ENCODE assay signal across 19 cellular contexts in the genomic region with DNA sequence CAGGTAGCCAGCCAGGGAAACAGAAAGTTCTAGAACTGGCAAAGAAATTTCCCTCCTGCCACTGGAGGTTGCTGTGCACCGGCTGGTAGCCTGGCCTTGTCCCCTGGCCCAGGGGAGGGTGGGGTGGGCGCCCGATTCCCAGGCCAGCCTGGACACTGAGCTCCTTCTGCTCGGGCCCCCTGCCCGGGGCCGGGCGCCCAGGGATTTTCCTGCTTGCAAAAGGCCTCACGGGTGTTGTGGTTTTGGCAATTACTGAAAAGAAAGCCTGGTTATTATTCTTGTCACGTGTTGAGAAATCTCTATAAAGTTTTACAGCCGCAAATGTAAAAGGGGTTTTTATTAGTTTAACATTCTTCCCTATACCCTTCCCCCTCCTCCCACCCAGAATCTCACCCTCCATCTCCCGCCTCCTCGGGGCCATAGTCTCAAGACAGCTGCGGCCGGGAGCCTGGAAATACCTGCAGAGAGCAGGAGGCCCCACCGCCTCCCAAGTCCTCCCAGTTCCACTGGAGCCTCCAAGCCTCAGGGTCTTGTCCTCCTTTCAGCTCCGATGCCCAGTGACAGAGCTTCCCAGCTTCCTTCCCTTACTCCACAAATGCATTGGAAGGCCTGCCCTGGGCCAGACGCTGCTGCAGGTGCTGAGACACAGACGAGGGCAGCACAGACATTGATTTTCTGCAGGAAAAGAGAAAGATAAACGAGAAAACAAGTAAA.
A peak's percentile ranks its signal among the peaks of the same experiment; 100 is the strongest.
DNase-seq lines count a peak whose midpoint lies in the region; ATAC-seq and TF ChIP-seq lines count a peak whose summit lies in the region.
"Had no signal": no experiment of that assay in that cellular context is flagged by ENCODE, and none has a peak within 500 bp of the region (broad histone marks: within the 10 kb centered on the region; RNA-seq: fewer than 3 reads in every experiment).

No MANE protein-coding gene starts in this region.

- DNase-seq in GM23338 (ENCODE audit: low spot score): no peak
- peak; percentile 25 for DNase-seq in astrocyte of the hippocampus (ENCODE audit: low read depth, low spot score)
- DNase-seq in left colon: peak in 1 of 2 donors; percentile 47
- DNase-seq in prostate gland (ENCODE audit: low spot score): peak; percentile 51
- DNase-seq in kidney glomerular epithelial cell (lab: John Stamatoyannopoulos, UW): no peak
- no peak for DNase-seq in progenitor cell of endocrine pancreas (ENCODE audit: low spot score, unreplicated experiment)
- no peak for DNase-seq in NK-92 treated with Interleukin-12 subunit alpha and Interleukin-12 subunit beta, amount 100 ng/mL, for 24 hours (lab: John Stamatoyannopoulos, UW)
- DNase-seq: activated CD4-positive, alpha-beta T cell treated with anti-CD3 and anti-CD28 coated beads, Interleukin-2, amount 50 U/mL, for 48 hours; activated naive CD4-positive, alpha-beta T cell treated with anti-CD3 and anti-CD28 coated beads for 36 hours; CD4-positive, alpha-beta T cell; glutamatergic neuron; NCI-H1694; NCI-H82; SJCRH30; stimulated activated CD4-positive, alpha-beta T cell treated with anti-CD3 and anti-CD28 coated beads, Interleukin-1b, Interleukin-23, amount 100 ng/mL, for 48 hours; stimulated activated naive B cell treated with anti-CD40 and anti-IgM and Interleukin-4, amounts not matched to agents 10 μg/mL and 1 μg/mL and 100 μg/mL, for 72 hours; tibial artery had no signal

- H3K4me2 ChIP-seq in GM23338: no peak overlapping the region

- H3K4me1 Mint-ChIP-seq in GM23338 (peaks cover 15% of the 10 kb centered on the region), progenitor cell of endocrine pancreas (ENCODE audit: low read depth) (peaks cover 11% of the 10 kb centered on the region)
- H3K4me1 Mint-ChIP-seq: stimulated activated naive B cell treated with anti-CD40 and anti-IgM and Interleukin-4, amounts not matched to agents 10 μg/mL and 1 μg/mL and 100 μg/mL, for 72 hours had no signal

- H3K27ac ChIP-seq in GM23338 (ENCODE audit: low read depth): no peak overlapping the region
- no peak overlapping the region for H3K27ac ChIP-seq in prostate gland
- H3K27ac ChIP-seq: SJCRH30, tibial artery had no signal

- no peaks in the 10 kb centered on the region for H3K9me2 ChIP-seq in GM23338 (ENCODE audit: insufficient read depth)

- no peaks in the 10 kb centered on the region for H4K20me1 ChIP-seq in GM23338 (replicated peaks; ENCODE audit: insufficient read depth)

- H3K36me3 ChIP-seq in GM23338 (ENCODE audit: insufficient read depth) (peaks cover 5% of the 10 kb centered on the region; the same call in 1 of the 2 replicates), prostate gland (no peaks in the 10 kb centered on the region)
- H3K36me3 ChIP-seq: SJCRH30, tibial artery had no signal

- peaks cover 11% of the 10 kb centered on the region for H3K27me3 Mint-ChIP-seq in GM23338 (ENCODE audit: insufficient read depth, low read depth, poor library complexity)
- peaks cover 34% of the 10 kb centered on the region for H3K27me3 Mint-ChIP-seq in progenitor cell of endocrine pancreas

- TF ChIP-seq CTCF in GM23338 (conservative IDR thresholded peaks at IDR 0.05; ENCODE audit: low read depth in 2 of 2): no peak
- no peak for TF ChIP-seq CTCF in prostate gland (IDR thresholded peaks at IDR 0.05)
- no peak for TF ChIP-seq CTCF in progenitor cell of endocrine pancreas (IDR thresholded peaks at IDR 0.05; ENCODE audit: unreplicated experiment)

- no peaks in the 10 kb centered on the region for H3K27me3 ChIP-seq in GM23338 (ENCODE audit: insufficient read depth)
- H3K27me3 ChIP-seq in prostate gland (replicated peaks; ENCODE audit: insufficient read depth): no peaks in the 10 kb centered on the region

- no peak overlapping the region for H3K4me3 Mint-ChIP-seq in GM23338
- no peak overlapping the region for H3K4me3 Mint-ChIP-seq in progenitor cell of endocrine pancreas (ENCODE audit: low read depth)
- H3K4me3 Mint-ChIP-seq: activated naive CD4-positive, alpha-beta T cell treated with anti-CD3 and anti-CD28 coated beads for 36 hours; CD4-positive, alpha-beta T cell; stimulated activated naive B cell treated with anti-CD40 and anti-IgM and Interleukin-4, amounts not matched to agents 10 μg/mL and 1 μg/mL and 100 μg/mL, for 72 hours; T-helper 1 cell treated with Interleukin-12 subunit alpha and Interleukin-12 subunit beta and Interleukin-4 antibody, amounts not matched to agents 30 μg/mL and 1 μg/mL, for 36 hours had no signal

- TF ChIP-seq POLR2A in prostate gland (IDR thresholded peaks at IDR 0.05): no peak

- H3K27ac Mint-ChIP-seq in GM23338 (no peak overlapping the region), progenitor cell of endocrine pancreas (no peak overlapping the region)
- H3K27ac Mint-ChIP-seq: activated naive CD4-positive, alpha-beta T cell treated with anti-CD3 and anti-CD28 coated beads for 36 hours; CD4-positive, alpha-beta T cell; stimulated activated naive B cell treated with anti-CD40 and anti-IgM and Interleukin-4, amounts not matched to agents 10 μg/mL and 1 μg/mL and 100 μg/mL, for 72 hours; T-helper 1 cell treated with Interleukin-12 subunit alpha and Interleukin-12 subunit beta and Interleukin-4 antibody, amounts not matched to agents 30 μg/mL and 1 μg/mL, for 36 hours had no signal

- H3K4me3 ChIP-seq in GM23338 (no peak overlapping the region), prostate gland (no peak overlapping the region)
- H3K4me3 ChIP-seq: SJCRH30, tibial artery had no signal

- no peaks in the 10 kb centered on the region for H3F3A ChIP-seq in GM23338 (replicated peaks; ENCODE audit: low read depth)

- ATAC-seq in GM23338 (peak; percentile 30), left colon (peak; percentile 61), HG03457 (IDR thresholded peaks at IDR 0.05; ENCODE audit: unreplicated experiment) (no peak)
- ATAC-seq: stimulated activated naive B cell treated with anti-CD40 and anti-IgM and Interleukin-4, amounts not matched to agents 10 μg/mL and 1 μg/mL and 100 μg/mL, for 72 hours had no signal

- 12% methylated on average over 19 of the region's 19 CpGs for WGBS in prostate gland

- intact Hi-C loops in left colon (cut with DNase I, micrococcal nuclease): no loop called here
- intact Hi-C loops in prostate gland (cut with DNase I): no loop called here

- no peaks in the 10 kb centered on the region for H3K79me2 ChIP-seq in GM23338 (replicated peaks; ENCODE audit: insufficient read depth)

- H3K36me3 Mint-ChIP-seq in GM23338 (ENCODE audit: low read depth) (0 out of 3 replicates have a peak, but pooled peaks cover 6% of the 10 kb centered on the region), progenitor cell of endocrine pancreas (ENCODE audit: insufficient read depth) (no peaks in the 10 kb centered on the region)
- H3K36me3 Mint-ChIP-seq: stimulated activated naive B cell treated with anti-CD40 and anti-IgM and Interleukin-4, amounts not matched to agents 10 μg/mL and 1 μg/mL and 100 μg/mL, for 72 hours had no signal

- no peaks in the 10 kb centered on the region for H3K9me3 ChIP-seq in prostate gland
- H3K9me3 ChIP-seq: SJCRH30, tibial artery had no signal

- H3K9me3 Mint-ChIP-seq in GM23338 (peaks cover 15% of the 10 kb centered on the region), progenitor cell of endocrine pancreas (ENCODE audit: low read depth) (peaks cover 7% of the 10 kb centered on the region)
- H3K9me3 Mint-ChIP-seq: activated naive CD4-positive, alpha-beta T cell treated with anti-CD3 and anti-CD28 coated beads for 36 hours; CD4-positive, alpha-beta T cell; T-helper 1 cell treated with Interleukin-12 subunit alpha and Interleukin-12 subunit beta and Interleukin-4 antibody, amounts not matched to agents 30 μg/mL and 1 μg/mL, for 36 hours had no signal

- H3K4me1 ChIP-seq in GM23338 (ENCODE audit: insufficient read depth): no peaks in the 10 kb centered on the region
- H3K4me1 ChIP-seq in prostate gland (replicated peaks): peaks cover 5% of the 10 kb centered on the region
- H3K4me1 ChIP-seq: SJCRH30 had no signal

- H2AFZ ChIP-seq in GM23338: no peak overlapping the region

TF ChIP-seq in GM23338, 12 proteins besides CTCF, POLR2A, EP300 and RAD21 (continues in another document):
- TF ChIP-seq, protein P1, sequence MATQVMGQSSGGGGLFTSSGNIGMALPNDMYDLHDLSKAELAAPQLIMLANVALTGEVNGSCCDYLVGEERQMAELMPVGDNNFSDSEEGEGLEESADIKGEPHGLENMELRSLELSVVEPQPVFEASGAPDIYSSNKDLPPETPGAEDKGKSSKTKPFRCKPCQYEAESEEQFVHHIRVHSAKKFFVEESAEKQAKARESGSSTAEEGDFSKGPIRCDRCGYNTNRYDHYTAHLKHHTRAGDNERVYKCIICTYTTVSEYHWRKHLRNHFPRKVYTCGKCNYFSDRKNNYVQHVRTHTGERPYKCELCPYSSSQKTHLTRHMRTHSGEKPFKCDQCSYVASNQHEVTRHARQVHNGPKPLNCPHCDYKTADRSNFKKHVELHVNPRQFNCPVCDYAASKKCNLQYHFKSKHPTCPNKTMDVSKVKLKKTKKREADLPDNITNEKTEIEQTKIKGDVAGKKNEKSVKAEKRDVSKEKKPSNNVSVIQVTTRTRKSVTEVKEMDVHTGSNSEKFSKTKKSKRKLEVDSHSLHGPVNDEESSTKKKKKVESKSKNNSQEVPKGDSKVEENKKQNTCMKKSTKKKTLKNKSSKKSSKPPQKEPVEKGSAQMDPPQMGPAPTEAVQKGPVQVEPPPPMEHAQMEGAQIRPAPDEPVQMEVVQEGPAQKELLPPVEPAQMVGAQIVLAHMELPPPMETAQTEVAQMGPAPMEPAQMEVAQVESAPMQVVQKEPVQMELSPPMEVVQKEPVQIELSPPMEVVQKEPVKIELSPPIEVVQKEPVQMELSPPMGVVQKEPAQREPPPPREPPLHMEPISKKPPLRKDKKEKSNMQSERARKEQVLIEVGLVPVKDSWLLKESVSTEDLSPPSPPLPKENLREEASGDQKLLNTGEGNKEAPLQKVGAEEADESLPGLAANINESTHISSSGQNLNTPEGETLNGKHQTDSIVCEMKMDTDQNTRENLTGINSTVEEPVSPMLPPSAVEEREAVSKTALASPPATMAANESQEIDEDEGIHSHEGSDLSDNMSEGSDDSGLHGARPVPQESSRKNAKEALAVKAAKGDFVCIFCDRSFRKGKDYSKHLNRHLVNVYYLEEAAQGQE (IDR thresholded peaks at IDR 0.05; ENCODE audit: unreplicated experiment): no peak
- TF ChIP-seq ZNF114 (CRISPR knock-in tag; IDR thresholded peaks at IDR 0.05): no peak
- no peak for TF ChIP-seq STAT1 (IDR thresholded peaks at IDR 0.05; ENCODE audit: unreplicated experiment)

Comparison
In these comparisons a context has a peak if more than half of its experiments do, and no peak if none do; other contexts are left out.
1. DNase-seq: peak in astrocyte of the hippocampus (single experiment) and prostate gland (single experiment); none in GM23338 (single experiment), kidney glomerular epithelial cell (single experiment), progenitor cell of endocrine pancreas (single experiment) and NK-92 treated with Interleukin-12 subunit alpha and Interleukin-12 subunit beta, amount 100 ng/mL, for 24 hours (single experiment).